8 cellular contexts compared by ENCODE assay signal in the genomic region with DNA sequence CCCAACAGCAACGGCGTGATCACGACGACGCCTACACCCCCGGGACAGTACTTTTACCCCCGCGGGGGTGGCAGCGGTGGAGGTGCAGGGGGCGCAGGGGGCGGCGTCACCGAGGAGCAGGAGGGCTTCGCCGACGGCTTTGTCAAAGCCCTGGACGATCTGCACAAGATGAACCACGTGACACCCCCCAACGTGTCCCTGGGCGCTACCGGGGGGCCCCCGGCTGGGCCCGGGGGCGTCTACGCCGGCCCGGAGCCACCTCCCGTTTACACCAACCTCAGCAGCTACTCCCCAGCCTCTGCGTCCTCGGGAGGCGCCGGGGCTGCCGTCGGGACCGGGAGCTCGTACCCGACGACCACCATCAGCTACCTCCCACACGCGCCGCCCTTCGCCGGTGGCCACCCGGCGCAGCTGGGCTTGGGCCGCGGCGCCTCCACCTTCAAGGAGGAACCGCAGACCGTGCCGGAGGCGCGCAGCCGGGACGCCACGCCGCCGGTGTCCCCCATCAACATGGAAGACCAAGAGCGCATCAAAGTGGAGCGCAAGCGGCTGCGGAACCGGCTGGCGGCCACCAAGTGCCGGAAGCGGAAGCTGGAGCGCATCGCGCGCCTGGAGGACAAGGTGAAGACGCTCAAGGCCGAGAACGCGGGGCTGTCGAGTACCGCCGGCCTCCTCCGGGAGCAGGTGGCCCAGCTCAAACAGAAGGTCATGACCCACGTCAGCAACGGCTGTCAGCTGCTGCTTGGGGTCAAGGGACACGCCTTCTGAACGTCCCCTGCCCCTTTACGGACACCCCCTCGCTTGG. TPM values are rescaled to one million over a fixed set of nuclear protein-coding genes. Genes with fewer than 3 reads are reported as not detected.
DNase-seq lines count a peak whose midpoint lies in the region; ATAC-seq and TF ChIP-seq lines count a peak whose summit lies in the region.

No MANE protein-coding gene starts in this region.

- peaks cover 0 to 56% (median 48%) of the 10 kb centered on the region in 4 donors for H3K4me1 ChIP-seq in sigmoid colon

- H3K36me3 Mint-ChIP-seq in T-cell: peaks cover 3% of the 10 kb centered on the region

- peak overlapping the region; percentile 92 for H3K4me3 Mint-ChIP-seq in T-cell

- no peaks in the 10 kb centered on the region for H3K9me3 Mint-ChIP-seq in T-cell

- peak in 1 of 2 donors; percentile 13 for TF ChIP-seq POLR2A in sigmoid colon (IDR thresholded peaks at IDR 0.05)

- TF ChIP-seq CTCF in LNCaP clone FGC (IDR thresholded peaks at IDR 0.05; ENCODE audit: control insufficient read depth, extremely low read depth, insufficient read depth) (no peak), sigmoid colon (IDR thresholded peaks at IDR 0.05) (no peak)

- intact Hi-C loops in sigmoid colon (cut with DNase I): loop anchor here (5.0 kb wide), 3 partner anchors 215 to 1055 kb away; partner anchors contain the start of genes IER2 and STX10

- CTCF ChIA-PET in T-cell (lab: Charles Lee): interaction anchor here in 1 of 2 donors (0.9 to 3.6 kb wide), 4 partner anchors 10 to 26 kb away, joined by 3 to 22 read pairs (median 14); partner anchors contain the start of gene HOOK2

- H3K36me3 ChIP-seq in sigmoid colon: no peaks in the 10 kb centered on the region

- no peaks in the 10 kb centered on the region for H3K27me3 ChIP-seq in sigmoid colon

- TF ChIP-seq EP300 in sigmoid colon (IDR thresholded peaks at IDR 0.05): no peak

- H3K4me1 Mint-ChIP-seq in T-cell: peaks cover 41 to 50% (median 46%) of the 10 kb centered on the region in 3 donors

- peak overlapping the region; percentile 86 for H3K4me3 ChIP-seq in LNCaP clone FGC (ENCODE audit: low read depth, low read length)
- peak overlapping the region; percentile 72 to 99 (median 90) for H3K4me3 ChIP-seq in sigmoid colon

- DNase-seq in DMS79 (lab: John Stamatoyannopoulos, UW) (peak; percentile 76), LNCaP clone FGC (ENCODE audit: low read depth) (peak; percentile 58), T-cell (peak; percentile 56 to 79 (median 70)), anterior cingulate cortex (lab: John Stamatoyannopoulos, UW) (peak in 53 of 58 donors; percentile 15 to 74 (median 49)), hippocampal formation (lab: John Stamatoyannopoulos, UW) (peak; percentile 29 to 46), sigmoid colon (peak; percentile 89)

- POLR2A ChIA-PET in T-cell (lab: Charles Lee): interaction anchor here (0.5 to 3.7 kb wide), 15 partner anchors 8 to 1054 kb away, joined by 3 to 45 read pairs (median 4); partner anchors contain the start of genes GET3 (in 1 of the 2) and RNASEH2A (in 1 of the 2)

- peak overlapping the region; percentile 96 for H3K27ac Mint-ChIP-seq in T-cell

- H3K9me3 ChIP-seq in sigmoid colon: no peaks in the 10 kb centered on the region

- peak overlapping the region; percentile 97 to 100 (median 98) for H3K27ac ChIP-seq in sigmoid colon

- peak in 2 of 4 experiments; percentile 4 to 5 for ATAC-seq in T-cell (replicated peaks in 1 of 4)
- ATAC-seq in HG02840 (IDR thresholded peaks at IDR 0.05; ENCODE audit: low FRiP score, unreplicated experiment): no peak
- no peak for ATAC-seq in GM21528 (IDR thresholded peaks at IDR 0.05; ENCODE audit: low FRiP score, unreplicated experiment)

- 0% methylated on average over 84 of the region's 84 CpGs for WGBS in sigmoid colon, 2 donors

- no peaks in the 10 kb centered on the region for H3K27me3 Mint-ChIP-seq in T-cell

RNA-seq across cellular contexts. Expression of gene JUNB, which starts 1.0 kb away (rescaled TPM):
- total RNA-seq in T-cell (1,000 to 10,000 TPM in 2 of 5 donors, 100 to 1,000 TPM in 3; 117 to 2,289 (median 138) TPM), sigmoid colon (1,000 to 10,000 TPM in 1 of 4 donors, 100 to 1,000 TPM in 3; 125 to 1,252 (median 504) TPM)
- polyA plus RNA-seq in sigmoid colon: 100 to 1,000 TPM in 2 of 3 donors, 10 to 100 TPM in 1; 91.6 to 289 (median 249) TPM

RNA-seq across cellular contexts. Expression of gene PRDX2, which starts 9.3 kb away (rescaled TPM):
- total RNA-seq in T-cell (100 to 1,000 TPM in 3 of 5 donors, 10 to 100 TPM in 2; 94.5 to 150 (median 134) TPM), sigmoid colon (100 to 1,000 TPM; 248 to 312 (median 264) TPM)
- 100 to 1,000 TPM; 277 to 379 (median 284) TPM for polyA plus RNA-seq in sigmoid colon

RNA-seq across cellular contexts. Expression of gene THSD8, which starts 9.6 kb away (rescaled TPM):
- 1 to 10 TPM in 1 of 5 donors, under 1 TPM in 3, not detected in 1; 0.63 to 2.4 (median 0.97) TPM for total RNA-seq in T-cell
- not detected for total RNA-seq in sigmoid colon
- 1 to 10 TPM in 2 of 3 donors, not detected in 1; 2.5 to 2.8 TPM for polyA plus RNA-seq in sigmoid colon

RNA-seq across cellular contexts. Expression of gene RNASEH2A, which starts 14.1 kb away (rescaled TPM):
- 10 to 100 TPM in 3 of 5 donors, 1 to 10 TPM in 2; 4.7 to 18.0 (median 15.0) TPM for total RNA-seq in T-cell
- total RNA-seq in sigmoid colon: 1 to 10 TPM; 1.9 to 3.7 (median 3.0) TPM
- 10 to 100 TPM in 1 of 3 donors, 1 to 10 TPM in 2; 6.2 to 22.1 (median 7.2) TPM for polyA plus RNA-seq in sigmoid colon

RNA-seq across cellular contexts. Expression of gene HOOK2, which starts 16.9 kb away (rescaled TPM):
- 10 to 100 TPM; 19.7 to 26.6 (median 22.8) TPM for total RNA-seq in T-cell
- total RNA-seq in sigmoid colon: 10 to 100 TPM; 10.2 to 37.9 (median 12.7) TPM
- polyA plus RNA-seq in sigmoid colon: 10 to 100 TPM; 36.0 to 80.4 (median 42.1) TPM

Comparison
In these comparisons a context has a peak if more than half of its experiments do, and no peak if none do; other contexts are left out.
1. DNase-seq: peak in every context shown above with its lines; median percentile 89 in sigmoid colon; 76 in DMS79; 70 in T-cell; 58 in LNCaP clone FGC; 49 in anterior cingulate cortex; 38 in hippocampal formation.